In the genomic region with DNA sequence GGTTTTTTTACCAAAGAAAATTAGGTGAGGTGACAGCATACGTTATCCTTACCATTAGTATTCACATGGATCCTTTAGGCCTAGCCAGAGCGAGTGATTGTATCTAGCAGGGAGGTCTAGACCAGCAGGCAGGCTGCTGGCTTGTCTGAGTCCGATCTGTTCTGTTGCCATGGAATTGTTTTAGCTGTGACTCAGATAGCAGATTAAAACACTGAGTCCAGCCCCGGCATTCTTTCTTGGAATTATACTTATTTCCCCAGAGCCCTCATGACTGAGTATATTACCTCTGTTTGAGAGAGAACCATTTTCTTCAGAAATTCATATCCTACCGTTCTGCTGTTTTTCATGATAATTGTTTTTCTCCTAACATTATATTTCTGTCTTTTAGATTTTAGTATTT, we compare ENCODE assay signal across 11 cellular contexts. TPM values are rescaled to one million over a fixed set of nuclear protein-coding genes. Genes with fewer than 3 reads are reported as not detected.
DNase-seq lines count a peak whose midpoint lies in the region; ATAC-seq and TF ChIP-seq lines count a peak whose summit lies in the region.
"Had no signal": no experiment of that assay in that cellular context is flagged by ENCODE, and none has a peak within 500 bp of the region (broad histone marks: within the 10 kb centered on the region; RNA-seq: fewer than 3 reads in every experiment).

No MANE protein-coding gene starts in this region.

- H3K27me3 ChIP-seq in upper lobe of right lung = no peaks in the 10 kb centered on the region

- POLR2A ChIA-PET in activated CD8-positive, alpha-beta T cell treated with anti-CD3 and anti-CD28 coated beads for 36 hours (lab: Charles Lee) = no interaction called here

- no peak overlapping the region for H3K4me3 Mint-ChIP-seq in mesothelial cell of epicardium
- no peak overlapping the region for H3K4me3 Mint-ChIP-seq in activated CD8-positive, alpha-beta T cell treated with anti-CD3 and anti-CD28 coated beads for 36 hours

- no peak for ATAC-seq in upper lobe of right lung
- ATAC-seq in activated CD8-positive, alpha-beta T cell treated with anti-CD3 and anti-CD28 coated beads for 36 hours = no peak
- ATAC-seq: left colon had no signal

- H3K27ac ChIP-seq in upper lobe of right lung = no peak overlapping the region

- peaks cover 19% of the 10 kb centered on the region for H3K4me1 Mint-ChIP-seq in mesothelial cell of epicardium
- H3K4me1 Mint-ChIP-seq in activated CD8-positive, alpha-beta T cell treated with anti-CD3 and anti-CD28 coated beads for 36 hours (ENCODE audit: low read depth) = no peaks in the 10 kb centered on the region

- H3K27ac Mint-ChIP-seq in mesothelial cell of epicardium = peak overlapping the region; percentile 54
- H3K27ac Mint-ChIP-seq in activated CD8-positive, alpha-beta T cell treated with anti-CD3 and anti-CD28 coated beads for 36 hours = no peak overlapping the region

- peaks cover 30% of the 10 kb centered on the region for H3K36me3 ChIP-seq in upper lobe of right lung

- peaks cover 42% of the 10 kb centered on the region for H3K36me3 Mint-ChIP-seq in mesothelial cell of epicardium
- H3K36me3 Mint-ChIP-seq in activated CD8-positive, alpha-beta T cell treated with anti-CD3 and anti-CD28 coated beads for 36 hours (ENCODE audit: low read depth) = peaks cover 2% of the 10 kb centered on the region

- H3K9me3 ChIP-seq in upper lobe of right lung = no peaks in the 10 kb centered on the region

- intact Hi-C loops in posterior cingulate gyrus (cut with DNase I) = no loop called here
- intact Hi-C loops in upper lobe of right lung (cut with DNase I) = no loop called here
- intact Hi-C loops in activated CD8-positive, alpha-beta T cell treated with anti-CD3 and anti-CD28 coated beads for 36 hours (cut with micrococcal nuclease) = no loop called here

- H3K4me1 ChIP-seq in upper lobe of right lung = no peaks in the 10 kb centered on the region

- DNase-seq in AG08396 (ENCODE audit: low spot score) = peak; percentile 74
- DNase-seq in M059J (ENCODE audit: low read depth) = peak; percentile 86
- peak; percentile 76 for DNase-seq in dermis blood vessel endothelial cell
- DNase-seq in mesothelial cell of epicardium (ENCODE audit: low spot score in 2 of 2, unreplicated experiment in 2 of 2) = no peak
- DNase-seq in posterior cingulate gyrus = no peak
- DNase-seq in upper lobe of right lung = no peak
- DNase-seq in OCI-M2 (lab: John Stamatoyannopoulos, UW; ENCODE audit: unreplicated experiment) = no peak
- no peak for DNase-seq in activated CD8-positive, alpha-beta T cell treated with anti-CD3 and anti-CD28 coated beads for 36 hours
- DNase-seq: COR-L47, left colon, NCI-H1694 had no signal

- no peaks in the 10 kb centered on the region for H3K27me3 Mint-ChIP-seq in mesothelial cell of epicardium (ENCODE audit: low read depth)
- H3K27me3 Mint-ChIP-seq in activated CD8-positive, alpha-beta T cell treated with anti-CD3 and anti-CD28 coated beads for 36 hours = no peaks in the 10 kb centered on the region

- TF ChIP-seq CTCF in mesothelial cell of epicardium (IDR thresholded peaks at IDR 0.05; ENCODE audit: unreplicated experiment) (no peak), upper lobe of right lung (IDR thresholded peaks at IDR 0.05) (no peak)
- no peak for TF ChIP-seq CTCF in activated CD8-positive, alpha-beta T cell treated with anti-CD3 and anti-CD28 coated beads for 36 hours (IDR thresholded peaks at IDR 0.05)

- no peaks in the 10 kb centered on the region for H3K9me3 Mint-ChIP-seq in mesothelial cell of epicardium
- no peaks in the 10 kb centered on the region for H3K9me3 Mint-ChIP-seq in activated CD8-positive, alpha-beta T cell treated with anti-CD3 and anti-CD28 coated beads for 36 hours

- CTCF ChIA-PET in activated CD8-positive, alpha-beta T cell treated with anti-CD3 and anti-CD28 coated beads for 36 hours (lab: Charles Lee) = interaction anchor here (1.3 kb wide), 1 partner anchor 148 kb away, joined by 3 read pairs; no protein-coding TSS in a partner anchor

- no peak overlapping the region for H3K4me3 ChIP-seq in upper lobe of right lung

RNA-seq across cellular contexts. Expression of a gene that starts 37.4 kb away (rescaled TPM):
- 31.8 and 44.7 TPM in 2 replicates for total RNA-seq in M059J (2014; rRNA removed; shearing (Covaris generic))
- total RNA-seq in dermis blood vessel endothelial cell = 13.8 and 20.3 TPM in 2 replicates
- total RNA-seq in mesothelial cell of epicardium = 46.7 to 49.0 TPM (median 48.9 TPM) in 3 replicates
- total RNA-seq in upper lobe of right lung = 20.5 TPM
- 1 to 10 TPM; 2.0 to 2.2 TPM for total RNA-seq in activated CD8-positive, alpha-beta T cell treated with anti-CD3 and anti-CD28 coated beads for 36 hours

RNA-seq across cellular contexts. Expression of a gene that starts 54.2 kb away (rescaled TPM):
- total RNA-seq in M059J (2014; rRNA removed; shearing (Covaris generic)) = 95.1 and 142 TPM in 2 replicates
- total RNA-seq in dermis blood vessel endothelial cell = 33.5 and 48.0 TPM in 2 replicates
- 116 TPM in 3 replicates for total RNA-seq in mesothelial cell of epicardium
- 26.9 TPM for total RNA-seq in upper lobe of right lung
- under 1 TPM; 0.25 to 0.34 TPM for total RNA-seq in activated CD8-positive, alpha-beta T cell treated with anti-CD3 and anti-CD28 coated beads for 36 hours

Comparison
In these comparisons a context has a peak if more than half of its experiments do, and no peak if none do; other contexts are left out.
1. DNase-seq: peak in AG08396 (single experiment), M059J (single experiment) and dermis blood vessel endothelial cell (single experiment); none in mesothelial cell of epicardium (0 of 2), posterior cingulate gyrus (0 of 10), upper lobe of right lung (single experiment), OCI-M2 (single experiment) and activated CD8-positive, alpha-beta T cell treated with anti-CD3 and anti-CD28 coated beads for 36 hours (single experiment).
2. RNA of a gene that starts 54.2 kb away (total RNA-seq): 95.1 to 142 TPM in M059J, 116 TPM in mesothelial cell of epicardium, 33.5 to 48.0 TPM in dermis blood vessel endothelial cell and 26.9 TPM in upper lobe of right lung (single experiment); 0.25 to 0.34 TPM in activated CD8-positive, alpha-beta T cell treated with anti-CD3 and anti-CD28 coated beads for 36 hours; every median in the first group is over 10 times any median in the second.